In genomic region chr7:54662701-54663100, GRCh38 we compare ENCODE assay signal across 30 cellular contexts.
"Had no signal": no experiment of that assay in that cellular context is flagged by ENCODE, and none has a peak within 500 bp of the region (broad histone marks: within the 10 kb centered on the region; RNA-seq: fewer than 3 reads in every experiment).

No MANE protein-coding gene starts in this region.

- H3K4me3 ChIP-seq: ascending aorta, breast epithelium, Peyer's patch, SJSA1 had no signal

- H3K36me3 Mint-ChIP-seq: activated CD4-positive, alpha-beta memory T cell treated with anti-CD3 and anti-CD28 coated beads for 36 hours; activated naive CD8-positive, alpha-beta T cell treated with anti-CD3 and anti-CD28 coated beads, Interleukin-2, amount 10 ng/mL, durations not matched to agents 7 days and 5 days had no signal

- H3K36me3 ChIP-seq: ascending aorta, breast epithelium, Peyer's patch, SJSA1 had no signal

- H3K27ac ChIP-seq: ascending aorta, breast epithelium, KMS-11, Peyer's patch, SJSA1 had no signal

- H3K27ac Mint-ChIP-seq: activated CD4-positive, alpha-beta memory T cell treated with anti-CD3 and anti-CD28 coated beads for 36 hours; activated CD4-positive, alpha-beta T cell treated with anti-CD3 and anti-CD28 coated beads for 36 hours; activated naive CD8-positive, alpha-beta T cell treated with anti-CD3 and anti-CD28 coated beads, Interleukin-2, amount 10 ng/mL, durations not matched to agents 7 days and 5 days; T-helper 1 cell treated with Interleukin-12 subunit alpha and Interleukin-12 subunit beta and Interleukin-4 antibody, amounts not matched to agents 30 μg/mL and 1 μg/mL, for 36 hours; T-helper 2 cell treated with Interferon-gamma antibody and Interleukin-4, amounts not matched to agents 5 μg/mL and 100 μg/mL, for 36 hours had no signal

- H3K27me3 ChIP-seq: ascending aorta, Peyer's patch had no signal

- H3K4me3 Mint-ChIP-seq: activated CD4-positive, alpha-beta memory T cell treated with anti-CD3 and anti-CD28 coated beads for 36 hours; activated CD4-positive, alpha-beta T cell treated with anti-CD3 and anti-CD28 coated beads for 36 hours; activated naive CD8-positive, alpha-beta T cell treated with anti-CD3 and anti-CD28 coated beads, Interleukin-2, amount 10 ng/mL, durations not matched to agents 7 days and 5 days; T-helper 1 cell treated with Interleukin-12 subunit alpha and Interleukin-12 subunit beta and Interleukin-4 antibody, amounts not matched to agents 30 μg/mL and 1 μg/mL, for 36 hours; T-helper 2 cell treated with Interferon-gamma antibody and Interleukin-4, amounts not matched to agents 5 μg/mL and 100 μg/mL, for 36 hours had no signal

- H3K9ac ChIP-seq: KMS-11, SK-N-SH had no signal

- H3K4me1 ChIP-seq: ascending aorta, breast epithelium, SJSA1 had no signal

- DNase-seq: activated CD4-positive, alpha-beta memory T cell treated with anti-CD3 and anti-CD28 coated beads for 36 hours; activated CD4-positive, alpha-beta T cell treated with anti-CD3 and anti-CD28 coated beads for 36 hours; activated CD4-positive, alpha-beta T cell treated with anti-CD3 and anti-CD28 coated beads, Interleukin-2, amount 50 U/mL, for 1 hour; activated CD8-positive, alpha-beta memory T cell treated with anti-CD3 and anti-CD28 coated beads, Interleukin-2, amount 50 U/mL, for 48 hours; activated effector memory CD4-positive, alpha-beta T cell treated with Interleukin-2 at 50 U/mL for 16 hours; activated naive CD4-positive, alpha-beta T cell treated with anti-CD3 and anti-CD28 coated beads, Interleukin-2, amount 50 U/mL, for 16 hours; activated naive CD8-positive, alpha-beta T cell treated with anti-CD3 and anti-CD28 coated beads, Interleukin-2, amount 10 ng/mL, durations not matched to agents 7 days and 5 days; activated T-cell treated with anti-CD3 and anti-CD28 coated beads, Interleukin-2, amount 50 U/mL, for 48 hours; amygdala; MM.1S; MV-4-11; NCI-H1092; NCI-H146; NCI-H187; NCI-H2081; NCI-H2171 treated with DMSO at 0.1 percent for 48 hours; NCI-H2227 treated with DMSO at 0.1 percent for 48 hours; NCI-H446; NCI-H524; NCI-H69; Peyer's patch; RPMI8226; SHP77 treated with DMSO at 0.1 percent for 48 hours; SK-N-SH had no signal

- H3K9me3 ChIP-seq: ascending aorta, breast epithelium, Peyer's patch, SJSA1, SK-N-SH had no signal

- H3K4me2 ChIP-seq: SK-N-SH had no signal

- H3K9me3 Mint-ChIP-seq: activated CD4-positive, alpha-beta memory T cell treated with anti-CD3 and anti-CD28 coated beads for 36 hours; activated naive CD8-positive, alpha-beta T cell treated with anti-CD3 and anti-CD28 coated beads, Interleukin-2, amount 10 ng/mL, durations not matched to agents 7 days and 5 days; T-helper 2 cell treated with Interferon-gamma antibody and Interleukin-4, amounts not matched to agents 5 μg/mL and 100 μg/mL, for 36 hours had no signal

- ATAC-seq: activated CD4-positive, alpha-beta T cell treated with anti-CD3 and anti-CD28 coated beads for 36 hours had no signal
